Comparison of ENCODE assay signal across 1 cellular context in the genomic region with DNA sequence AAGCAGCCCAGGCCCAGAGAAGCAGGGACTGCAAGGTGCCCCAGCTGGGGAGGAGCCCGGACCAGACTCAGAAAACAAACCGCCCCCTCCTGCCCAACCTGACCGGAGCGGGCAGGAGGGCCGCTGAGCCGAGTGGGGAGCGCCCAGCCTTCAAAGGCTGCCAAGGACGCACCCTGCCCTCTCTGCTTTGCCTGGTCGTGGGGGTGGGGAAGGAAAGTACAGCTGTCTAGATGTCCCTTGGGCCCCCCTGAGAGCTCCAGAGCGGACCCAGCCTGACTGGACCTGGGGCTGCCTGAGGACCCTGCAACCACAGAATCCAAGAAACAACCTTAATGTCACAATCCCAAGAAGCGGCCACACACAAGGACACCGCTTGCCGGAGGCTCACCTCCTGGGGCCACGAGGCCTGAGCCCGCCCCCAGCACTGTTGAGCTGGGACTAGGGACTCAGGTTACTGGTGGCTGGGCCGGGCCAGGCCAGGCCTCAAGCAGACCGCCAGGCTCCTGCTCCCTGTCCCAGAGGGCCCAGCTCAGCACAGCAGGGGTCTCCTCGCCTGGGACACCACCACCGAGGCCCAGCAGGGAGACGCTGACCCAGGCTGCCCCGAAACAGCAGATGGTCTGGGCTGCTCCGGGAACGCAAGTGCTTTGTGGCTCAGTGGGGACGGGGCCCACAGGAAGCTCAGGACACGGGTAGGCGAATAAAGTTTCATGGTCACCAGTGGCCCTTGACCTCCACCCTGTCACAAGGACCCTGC.
TF ChIP-seq lines count a peak whose summit lies in the region.

No MANE protein-coding gene starts in this region.

TF ChIP-seq in HepG2, 621 proteins besides CTCF, POLR2A, EP300 and RAD21 (continued from another document and continues in another):
- TF ChIP-seq, protein P1, sequence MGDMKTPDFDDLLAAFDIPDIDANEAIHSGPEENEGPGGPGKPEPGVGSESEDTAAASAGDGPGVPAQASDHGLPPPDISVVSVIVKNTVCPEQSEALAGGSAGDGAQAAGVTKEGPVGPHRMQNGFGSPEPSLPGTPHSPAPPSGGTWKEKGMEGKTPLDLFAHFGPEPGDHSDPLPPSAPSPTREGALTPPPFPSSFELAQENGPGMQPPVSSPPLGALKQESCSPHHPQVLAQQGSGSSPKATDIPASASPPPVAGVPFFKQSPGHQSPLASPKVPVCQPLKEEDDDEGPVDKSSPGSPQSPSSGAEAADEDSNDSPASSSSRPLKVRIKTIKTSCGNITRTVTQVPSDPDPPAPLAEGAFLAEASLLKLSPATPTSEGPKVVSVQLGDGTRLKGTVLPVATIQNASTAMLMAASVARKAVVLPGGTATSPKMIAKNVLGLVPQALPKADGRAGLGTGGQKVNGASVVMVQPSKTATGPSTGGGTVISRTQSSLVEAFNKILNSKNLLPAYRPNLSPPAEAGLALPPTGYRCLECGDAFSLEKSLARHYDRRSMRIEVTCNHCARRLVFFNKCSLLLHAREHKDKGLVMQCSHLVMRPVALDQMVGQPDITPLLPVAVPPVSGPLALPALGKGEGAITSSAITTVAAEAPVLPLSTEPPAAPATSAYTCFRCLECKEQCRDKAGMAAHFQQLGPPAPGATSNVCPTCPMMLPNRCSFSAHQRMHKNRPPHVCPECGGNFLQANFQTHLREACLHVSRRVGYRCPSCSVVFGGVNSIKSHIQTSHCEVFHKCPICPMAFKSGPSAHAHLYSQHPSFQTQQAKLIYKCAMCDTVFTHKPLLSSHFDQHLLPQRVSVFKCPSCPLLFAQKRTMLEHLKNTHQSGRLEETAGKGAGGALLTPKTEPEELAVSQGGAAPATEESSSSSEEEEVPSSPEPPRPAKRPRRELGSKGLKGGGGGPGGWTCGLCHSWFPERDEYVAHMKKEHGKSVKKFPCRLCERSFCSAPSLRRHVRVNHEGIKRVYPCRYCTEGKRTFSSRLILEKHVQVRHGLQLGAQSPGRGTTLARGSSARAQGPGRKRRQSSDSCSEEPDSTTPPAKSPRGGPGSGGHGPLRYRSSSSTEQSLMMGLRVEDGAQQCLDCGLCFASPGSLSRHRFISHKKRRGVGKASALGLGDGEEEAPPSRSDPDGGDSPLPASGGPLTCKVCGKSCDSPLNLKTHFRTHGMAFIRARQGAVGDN (CRISPR knock-in tag; IDR thresholded peaks at IDR 0.05), result peak; percentile 88
- TF ChIP-seq NFATC3 (CRISPR knock-in tag; IDR thresholded peaks at IDR 0.05) (0 out of 2 replicates have a peak, but pooled peaks have one; percentile 13), GLMP (CRISPR knock-in tag; IDR thresholded peaks at IDR 0.05; ENCODE audit: borderline replicate concordance) (no peak), ZFY (CRISPR knock-in tag; IDR thresholded peaks at IDR 0.05) (peak; percentile 92), SOX13 (IDR thresholded peaks at IDR 0.05) (no peak), SOX13 (CRISPR knock-in tag; conservative IDR thresholded peaks at IDR 0.05 in 1 of 2, IDR thresholded peaks at IDR 0.05 in 1 of 2) (peak in 1 of 2 experiments; percentile 38; a peak in 1 of 4 replicates), MLX (CRISPR knock-in tag; IDR thresholded peaks at IDR 0.05) (no peak), SPEN (CRISPR knock-in tag; IDR thresholded peaks at IDR 0.05; ENCODE audit: low read depth) (peak; percentile 17; the same call in 1 of the 2 replicates), FOXA3 (CRISPR knock-in tag; IDR thresholded peaks at IDR 0.05) (no peak), ADNP (CRISPR knock-in tag; IDR thresholded peaks at IDR 0.05) (no peak), SIX1 (CRISPR knock-in tag; IDR thresholded peaks at IDR 0.05; ENCODE audit: borderline replicate concordance) (no peak), ZGPAT (CRISPR knock-in tag; IDR thresholded peaks at IDR 0.05) (peak; percentile 63; the same call in 1 of the 2 replicates), TEAD2 (CRISPR knock-in tag; IDR thresholded peaks at IDR 0.05) (no peak), ZBTB3 (CRISPR knock-in tag; IDR thresholded peaks at IDR 0.05; ENCODE audit: borderline replicate concordance, low read depth) (no peak; the same call in 1 of the 2 replicates), ARNTL (CRISPR knock-in tag; IDR thresholded peaks at IDR 0.05) (no peak), FOXP1 (IDR thresholded peaks at IDR 0.05) (no peak), FOXP1 (CRISPR knock-in tag; IDR thresholded peaks at IDR 0.05) (no peak), BHLHE40 (IDR thresholded peaks at IDR 0.05; ENCODE audit: low read length) (no peak), SMYD3 (CRISPR knock-in tag; IDR thresholded peaks at IDR 0.05) (no peak), PCBP2 (optimal IDR thresholded peaks at IDR 0.05; ENCODE audit: low read depth, low read length, poor library complexity, severe bottlenecking) (no peak), ZNF263 (CRISPR knock-in tag; IDR thresholded peaks at IDR 0.05) (peak; percentile 85), HMG20A (CRISPR knock-in tag; IDR thresholded peaks at IDR 0.05; ENCODE audit: borderline replicate concordance) (no peak), SP1 (IDR thresholded peaks at IDR 0.05) (no peak), SP1 (CRISPR knock-in tag; IDR thresholded peaks at IDR 0.05) (peak; percentile 12; the same call in 1 of the 2 replicates), PITX1 (CRISPR knock-in tag; IDR thresholded peaks at IDR 0.05) (no peak), ZNF432 (CRISPR knock-in tag; IDR thresholded peaks at IDR 0.05; ENCODE audit: borderline replicate concordance) (no peak), ATAD3A (CRISPR knock-in tag; IDR thresholded peaks at IDR 0.05) (0 out of 2 replicates have a peak, but pooled peaks have one; percentile 22), PBX2 (CRISPR knock-in tag; IDR thresholded peaks at IDR 0.05) (no peak), ZNF562 (CRISPR knock-in tag; IDR thresholded peaks at IDR 0.05; ENCODE audit: borderline replicate concordance) (no peak), EHMT2 (IDR thresholded peaks at IDR 0.05; ENCODE audit: borderline replicate concordance, low read depth, low read length) (no peak), ATF7-NPFF (CRISPR knock-in tag; IDR thresholded peaks at IDR 0.05; ENCODE audit: low read depth) (0 out of 2 replicates have a peak, but pooled peaks have one; percentile 30), ZNF33A (CRISPR knock-in tag; IDR thresholded peaks at IDR 0.05; ENCODE audit: borderline replicate concordance) (no peak), HMGA1 (CRISPR knock-in tag; conservative IDR thresholded peaks at IDR 0.05) (no peak), EED (CRISPR knock-in tag; IDR thresholded peaks at IDR 0.05) (no peak)
- TF ChIP-seq, protein P2, sequence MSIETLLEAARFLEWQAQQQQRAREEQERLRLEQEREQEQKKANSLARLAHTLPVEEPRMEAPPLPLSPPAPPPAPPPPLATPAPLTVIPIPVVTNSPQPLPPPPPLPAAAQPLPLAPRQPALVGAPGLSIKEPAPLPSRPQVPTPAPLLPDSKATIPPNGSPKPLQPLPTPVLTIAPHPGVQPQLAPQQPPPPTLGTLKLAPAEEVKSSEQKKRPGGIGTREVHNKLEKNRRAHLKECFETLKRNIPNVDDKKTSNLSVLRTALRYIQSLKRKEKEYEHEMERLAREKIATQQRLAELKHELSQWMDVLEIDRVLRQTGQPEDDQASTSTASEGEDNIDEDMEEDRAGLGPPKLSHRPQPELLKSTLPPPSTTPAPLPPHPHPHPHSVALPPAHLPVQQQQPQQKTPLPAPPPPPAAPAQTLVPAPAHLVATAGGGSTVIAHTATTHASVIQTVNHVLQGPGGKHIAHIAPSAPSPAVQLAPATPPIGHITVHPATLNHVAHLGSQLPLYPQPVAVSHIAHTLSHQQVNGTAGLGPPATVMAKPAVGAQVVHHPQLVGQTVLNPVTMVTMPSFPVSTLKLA (IDR thresholded peaks at IDR 0.05), result 0 out of 2 replicates have a peak, but pooled peaks have one; percentile 16
- TF ChIP-seq, protein P3, sequence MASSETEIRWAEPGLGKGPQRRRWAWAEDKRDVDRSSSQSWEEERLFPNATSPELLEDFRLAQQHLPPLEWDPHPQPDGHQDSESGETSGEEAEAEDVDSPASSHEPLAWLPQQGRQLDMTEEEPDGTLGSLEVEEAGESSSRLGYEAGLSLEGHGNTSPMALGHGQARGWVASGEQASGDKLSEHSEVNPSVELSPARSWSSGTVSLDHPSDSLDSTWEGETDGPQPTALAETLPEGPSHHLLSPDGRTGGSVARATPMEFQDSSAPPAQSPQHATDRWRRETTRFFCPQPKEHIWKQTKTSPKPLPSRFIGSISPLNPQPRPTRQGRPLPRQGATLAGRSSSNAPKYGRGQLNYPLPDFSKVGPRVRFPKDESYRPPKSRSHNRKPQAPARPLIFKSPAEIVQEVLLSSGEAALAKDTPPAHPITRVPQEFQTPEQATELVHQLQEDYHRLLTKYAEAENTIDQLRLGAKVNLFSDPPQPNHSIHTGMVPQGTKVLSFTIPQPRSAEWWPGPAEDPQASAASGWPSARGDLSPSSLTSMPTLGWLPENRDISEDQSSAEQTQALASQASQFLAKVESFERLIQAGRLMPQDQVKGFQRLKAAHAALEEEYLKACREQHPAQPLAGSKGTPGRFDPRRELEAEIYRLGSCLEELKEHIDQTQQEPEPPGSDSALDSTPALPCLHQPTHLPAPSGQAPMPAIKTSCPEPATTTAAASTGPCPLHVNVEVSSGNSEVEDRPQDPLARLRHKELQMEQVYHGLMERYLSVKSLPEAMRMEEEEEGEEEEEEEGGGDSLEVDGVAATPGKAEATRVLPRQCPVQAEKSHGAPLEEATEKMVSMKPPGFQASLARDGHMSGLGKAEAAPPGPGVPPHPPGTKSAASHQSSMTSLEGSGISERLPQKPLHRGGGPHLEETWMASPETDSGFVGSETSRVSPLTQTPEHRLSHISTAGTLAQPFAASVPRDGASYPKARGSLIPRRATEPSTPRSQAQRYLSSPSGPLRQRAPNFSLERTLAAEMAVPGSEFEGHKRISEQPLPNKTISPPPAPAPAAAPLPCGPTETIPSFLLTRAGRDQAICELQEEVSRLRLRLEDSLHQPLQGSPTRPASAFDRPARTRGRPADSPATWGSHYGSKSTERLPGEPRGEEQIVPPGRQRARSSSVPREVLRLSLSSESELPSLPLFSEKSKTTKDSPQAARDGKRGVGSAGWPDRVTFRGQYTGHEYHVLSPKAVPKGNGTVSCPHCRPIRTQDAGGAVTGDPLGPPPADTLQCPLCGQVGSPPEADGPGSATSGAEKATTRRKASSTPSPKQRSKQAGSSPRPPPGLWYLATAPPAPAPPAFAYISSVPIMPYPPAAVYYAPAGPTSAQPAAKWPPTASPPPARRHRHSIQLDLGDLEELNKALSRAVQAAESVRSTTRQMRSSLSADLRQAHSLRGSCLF (CRISPR knock-in tag; IDR thresholded peaks at IDR 0.05; ENCODE audit: borderline replicate concordance), result no peak
- TF ChIP-seq, protein P4, sequence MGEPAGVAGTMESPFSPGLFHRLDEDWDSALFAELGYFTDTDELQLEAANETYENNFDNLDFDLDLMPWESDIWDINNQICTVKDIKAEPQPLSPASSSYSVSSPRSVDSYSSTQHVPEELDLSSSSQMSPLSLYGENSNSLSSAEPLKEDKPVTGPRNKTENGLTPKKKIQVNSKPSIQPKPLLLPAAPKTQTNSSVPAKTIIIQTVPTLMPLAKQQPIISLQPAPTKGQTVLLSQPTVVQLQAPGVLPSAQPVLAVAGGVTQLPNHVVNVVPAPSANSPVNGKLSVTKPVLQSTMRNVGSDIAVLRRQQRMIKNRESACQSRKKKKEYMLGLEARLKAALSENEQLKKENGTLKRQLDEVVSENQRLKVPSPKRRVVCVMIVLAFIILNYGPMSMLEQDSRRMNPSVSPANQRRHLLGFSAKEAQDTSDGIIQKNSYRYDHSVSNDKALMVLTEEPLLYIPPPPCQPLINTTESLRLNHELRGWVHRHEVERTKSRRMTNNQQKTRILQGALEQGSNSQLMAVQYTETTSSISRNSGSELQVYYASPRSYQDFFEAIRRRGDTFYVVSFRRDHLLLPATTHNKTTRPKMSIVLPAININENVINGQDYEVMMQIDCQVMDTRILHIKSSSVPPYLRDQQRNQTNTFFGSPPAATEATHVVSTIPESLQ (CRISPR knock-in tag; conservative IDR thresholded peaks at IDR 0.05), result no peak
- TF ChIP-seq, protein P5, sequence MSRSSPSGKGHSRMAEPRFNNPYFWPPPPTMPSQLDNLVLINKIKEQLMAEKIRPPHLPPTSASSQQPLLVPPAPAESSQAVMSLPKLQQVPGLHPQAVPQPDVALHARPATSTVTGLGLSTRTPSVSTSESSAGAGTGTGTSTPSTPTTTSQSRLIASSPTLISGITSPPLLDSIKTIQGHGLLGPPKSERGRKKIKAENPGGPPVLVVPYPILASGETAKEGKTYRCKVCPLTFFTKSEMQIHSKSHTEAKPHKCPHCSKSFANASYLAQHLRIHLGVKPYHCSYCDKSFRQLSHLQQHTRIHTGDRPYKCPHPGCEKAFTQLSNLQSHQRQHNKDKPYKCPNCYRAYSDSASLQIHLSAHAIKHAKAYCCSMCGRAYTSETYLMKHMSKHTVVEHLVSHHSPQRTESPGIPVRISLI (CRISPR knock-in tag; IDR thresholded peaks at IDR 0.05; ENCODE audit: borderline replicate concordance), result no peak
